ENCODE assay signal across 8 cellular contexts in genomic region chr10:129962558-129963075, GRCh38. TPM values are rescaled to one million over a fixed set of nuclear protein-coding genes. Genes with fewer than 3 reads are reported as not detected.
DNase-seq lines count a peak whose midpoint lies in the region; ATAC-seq, FAIRE-seq and TF ChIP-seq lines count a peak whose summit lies in the region.

No MANE protein-coding gene starts in this region.

- H3K27ac ChIP-seq in transverse colon: no peak overlapping the region

- no peak for TF ChIP-seq POLR2A in transverse colon (IDR thresholded peaks at IDR 0.05)

- peaks cover 0 to 45% (median 33%) of the 10 kb centered on the region in 4 donors for H3K4me1 ChIP-seq in transverse colon

- H3K36me3 ChIP-seq in bronchial epithelial cell (ENCODE audit: control insufficient read depth, insufficient read depth, low read length) (no peaks in the 10 kb centered on the region), transverse colon (no peaks in the 10 kb centered on the region)

- peak overlapping the region; percentile 23 for H3K4me3 ChIP-seq in bronchial epithelial cell (ENCODE audit: low read depth, low read length)
- H3K4me3 ChIP-seq in transverse colon: peak overlapping the region in 3 of 4 donors; percentile 45 to 62 (median 45)

- H3K9me3 Mint-ChIP-seq in activated naive CD4-positive, alpha-beta T cell treated with anti-CD3 and anti-CD28 coated beads, Interleukin-2, amount 50 U/mL, for 24 hours: no peaks in the 10 kb centered on the region
- H3K9me3 Mint-ChIP-seq in mesothelial cell of epicardium: no peaks in the 10 kb centered on the region

- no peak for TF ChIP-seq CTCF in bronchial epithelial cell (IDR thresholded peaks at IDR 0.05; ENCODE audit: insufficient read depth, low read length, severe bottlenecking)
- TF ChIP-seq CTCF in mesothelial cell of epicardium (IDR thresholded peaks at IDR 0.05; ENCODE audit: unreplicated experiment): no peak
- no peak for TF ChIP-seq CTCF in transverse colon (IDR thresholded peaks at IDR 0.05)

- peaks cover 52% of the 10 kb centered on the region for H3K27me3 Mint-ChIP-seq in activated naive CD4-positive, alpha-beta T cell treated with anti-CD3 and anti-CD28 coated beads, Interleukin-2, amount 50 U/mL, for 24 hours
- peaks cover 79% of the 10 kb centered on the region for H3K27me3 Mint-ChIP-seq in mesothelial cell of epicardium (ENCODE audit: low read depth)

- in situ Hi-C loops in transverse colon (cut with MboI; ENCODE audit: low pct_ligation_motif_present in 1 of 4, low pct_unique_long_range_greater_than_20kb in 1 of 4, low sequenced_read_pairs in 3 of 4): no loop called here

- peaks cover 33% of the 10 kb centered on the region for H3K4me1 Mint-ChIP-seq in activated naive CD4-positive, alpha-beta T cell treated with anti-CD3 and anti-CD28 coated beads, Interleukin-2, amount 50 U/mL, for 24 hours
- peaks cover 23% of the 10 kb centered on the region for H3K4me1 Mint-ChIP-seq in mesothelial cell of epicardium

- no peaks in the 10 kb centered on the region for H3K9me3 ChIP-seq in transverse colon

- H3K27ac Mint-ChIP-seq in activated naive CD4-positive, alpha-beta T cell treated with anti-CD3 and anti-CD28 coated beads, Interleukin-2, amount 50 U/mL, for 24 hours: peak overlapping the region; percentile 13
- H3K27ac Mint-ChIP-seq in mesothelial cell of epicardium: peak overlapping the region; percentile 61

- no peak for TF ChIP-seq EP300 in transverse colon (IDR thresholded peaks at IDR 0.05; ENCODE audit: low read depth)

- DNase-seq in activated naive CD4-positive, alpha-beta T cell treated with anti-CD3 and anti-CD28 coated beads, Interleukin-2, amount 50 U/mL, for 16 hours: no peak
- DNase-seq in bronchial epithelial cell (ENCODE audit: low read depth) (no peak), mesothelial cell of epicardium (ENCODE audit: low spot score in 2 of 2, unreplicated experiment in 2 of 2) (no peak), transverse colon (no peak), NOMO-1 (lab: John Stamatoyannopoulos, UW; ENCODE audit: unreplicated experiment in 2 of 2) (no peak)

- H3K27me3 ChIP-seq in bronchial epithelial cell (ENCODE audit: control insufficient read depth, insufficient read depth, low read length): peaks cover 59% of the 10 kb centered on the region
- H3K27me3 ChIP-seq in transverse colon: peaks cover 98% of the 10 kb centered on the region

- no peak for FAIRE-seq in bronchial epithelial cell (lab: Jason Lieb, UNC)

- 14% methylated on average over 8 to 24 of the region's 24 CpGs for WGBS in transverse colon (ENCODE audit: low coverage in 1 of 2), 2 donors

- H3K4me3 Mint-ChIP-seq in activated naive CD4-positive, alpha-beta T cell treated with anti-CD3 and anti-CD28 coated beads, Interleukin-2, amount 50 U/mL, for 24 hours: peak overlapping the region; percentile 68
- peak overlapping the region; percentile 53 for H3K4me3 Mint-ChIP-seq in mesothelial cell of epicardium

- ATAC-seq in GM18858 (IDR thresholded peaks at IDR 0.05; ENCODE audit: unreplicated experiment) (no peak), GM19035 (IDR thresholded peaks at IDR 0.05; ENCODE audit: unreplicated experiment) (no peak)

- peaks cover 2% of the 10 kb centered on the region for H3K36me3 Mint-ChIP-seq in activated naive CD4-positive, alpha-beta T cell treated with anti-CD3 and anti-CD28 coated beads, Interleukin-2, amount 50 U/mL, for 24 hours
- no peaks in the 10 kb centered on the region for H3K36me3 Mint-ChIP-seq in mesothelial cell of epicardium

- intact Hi-C loops in transverse colon (cut with DNase I; ENCODE audit: low total_unique reads): no loop called here

RNA-seq across cellular contexts. Expression of gene EBF3, which starts 1.5 kb away (rescaled TPM):
- 0.26 TPM in 1 of 2 replicates, not detected in the other for total RNA-seq in bronchial epithelial cell
- 1.1 to 1.4 TPM (median 1.2 TPM) in 3 replicates for total RNA-seq in mesothelial cell of epicardium
- 1 to 10 TPM in 2 of 4 donors, under 1 TPM in 2; 0.37 to 6.6 (median 1.0) TPM for total RNA-seq in transverse colon
